In the genomic region with DNA sequence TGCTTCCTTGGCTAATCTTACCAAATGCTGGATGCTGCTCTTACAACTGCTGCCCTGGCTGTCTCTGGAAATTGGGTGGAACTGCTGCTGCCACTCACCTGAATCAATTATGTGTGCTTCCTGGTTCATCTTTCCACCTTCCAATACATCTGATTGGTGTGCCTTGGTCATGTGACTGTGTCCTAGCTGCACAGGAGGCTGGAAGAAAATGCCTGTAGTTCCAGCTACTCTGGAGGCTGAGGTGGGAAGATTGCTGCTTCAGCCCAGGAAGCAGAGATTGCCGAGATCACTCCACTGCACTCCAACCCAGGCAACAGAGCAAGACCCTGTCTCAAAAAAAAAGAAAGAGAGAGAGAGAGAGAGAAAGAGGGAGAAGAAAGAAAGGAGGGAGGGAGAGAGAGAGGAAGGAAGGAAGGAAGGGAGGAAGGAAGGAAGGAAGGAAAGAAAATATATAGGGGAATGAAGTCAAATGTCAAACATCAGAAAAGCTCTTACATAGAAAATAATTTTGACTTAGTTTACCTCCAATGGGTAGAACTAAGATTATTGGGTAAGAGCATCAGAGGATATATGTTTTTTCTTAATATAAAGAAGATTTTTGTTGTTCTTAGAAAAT, we compare ENCODE assay signal across 13 cellular contexts. TPM values are rescaled to one million over a fixed set of nuclear protein-coding genes. Genes with fewer than 3 reads are reported as not detected.
A peak's percentile ranks its signal among the peaks of the same experiment; 100 is the strongest.
DNase-seq lines count a peak whose midpoint lies in the region; ATAC-seq and TF ChIP-seq lines count a peak whose summit lies in the region.
"Had no signal": no experiment of that assay in that cellular context is flagged by ENCODE, and none has a peak within 500 bp of the region (broad histone marks: within the 10 kb centered on the region; RNA-seq: fewer than 3 reads in every experiment).

No MANE protein-coding gene starts in this region.

- H3K27ac ChIP-seq in Karpas-422 (ENCODE audit: low read length): no peak overlapping the region
- H3K27ac ChIP-seq in effector memory CD4-positive, alpha-beta T cell (ENCODE audit: insufficient read depth, low read length, poor library complexity, severe bottlenecking): peak overlapping the region; percentile 11
- H3K27ac ChIP-seq in RWPE1: no peak overlapping the region
- H3K27ac ChIP-seq in breast epithelium: no peak overlapping the region
- H3K27ac ChIP-seq: cardiac muscle cell, HL-60, left lung had no signal

- H3K4me3 Mint-ChIP-seq in activated T-cell treated with anti-CD3 and anti-CD28 coated beads, Interleukin-2, amount 50 U/mL, for 24 hours: no peak overlapping the region
- H3K4me3 Mint-ChIP-seq in stimulated activated effector memory CD8-positive, alpha-beta T cell treated with anti-CD3 and anti-CD28 coated beads, Interleukin-12 subunit alpha, Interleukin-12 subunit beta, amount 100 ng/mL, for 72 hours: no peak overlapping the region

- no peak overlapping the region for H3K4me2 ChIP-seq in Karpas-422 (ENCODE audit: low read depth, low read length, poor library complexity, severe bottlenecking)

- TF ChIP-seq CTCF in RWPE1 (conservative IDR thresholded peaks at IDR 0.05; ENCODE audit: low read depth) (no peak), breast epithelium (IDR thresholded peaks at IDR 0.05) (no peak)

- H3K4me1 Mint-ChIP-seq in activated T-cell treated with anti-CD3 and anti-CD28 coated beads, Interleukin-2, amount 50 U/mL, for 24 hours (ENCODE audit: low read depth): peaks cover 25% of the 10 kb centered on the region
- peaks cover 16% of the 10 kb centered on the region for H3K4me1 Mint-ChIP-seq in stimulated activated effector memory CD8-positive, alpha-beta T cell treated with anti-CD3 and anti-CD28 coated beads, Interleukin-12 subunit alpha, Interleukin-12 subunit beta, amount 100 ng/mL, for 72 hours

- H2AFZ ChIP-seq in Karpas-422 (ENCODE audit: low read length): no peak overlapping the region

- no peaks in the 10 kb centered on the region for H3K79me2 ChIP-seq in Karpas-422 (ENCODE audit: low read length)

- H3K9me2 ChIP-seq in Karpas-422 (replicated peaks; ENCODE audit: insufficient read depth, low read length): no peaks in the 10 kb centered on the region

- no peak for ATAC-seq in stimulated activated effector memory CD8-positive, alpha-beta T cell treated with anti-CD3 and anti-CD28 coated beads, Interleukin-12 subunit alpha, Interleukin-12 subunit beta, amount 100 ng/mL, for 72 hours
- ATAC-seq in GM18505 (IDR thresholded peaks at IDR 0.05; ENCODE audit: unreplicated experiment): no peak

- H3K4me1 ChIP-seq in Karpas-422 (ENCODE audit: low read length) (peaks cover 8% of the 10 kb centered on the region), breast epithelium (no peaks in the 10 kb centered on the region)
- H3K4me1 ChIP-seq in effector memory CD4-positive, alpha-beta T cell (ENCODE audit: control insufficient read depth, insufficient read depth, low read length, poor library complexity, severe bottlenecking): peaks cover 11% of the 10 kb centered on the region
- H3K4me1 ChIP-seq: left lung had no signal

- POLR2A ChIA-PET in RWPE1 (lab: Yijun Ruan, JAX; ENCODE audit: low non-redundant PET): no interaction called here

- DNase-seq in activated T-cell treated with anti-CD3 and anti-CD28 coated beads, Interleukin-2, amount 50 U/mL, for 24 hours: no peak
- DNase-seq in activated T-cell treated with anti-CD3 and anti-CD28 coated beads for 4 hours: no peak
- peak; percentile 43 for DNase-seq in Karpas-422
- no peak for DNase-seq in effector memory CD4-positive, alpha-beta T cell
- DNase-seq in stimulated activated effector memory CD8-positive, alpha-beta T cell treated with anti-CD3 and anti-CD28 coated beads, Interleukin-12 subunit alpha, Interleukin-12 subunit beta, amount 100 ng/mL, for 72 hours (ENCODE audit: low spot score in 2 of 2): no peak
- DNase-seq in RWPE1 (ENCODE audit: low spot score): no peak
- DNase-seq in breast epithelium (ENCODE audit: low spot score in 2 of 2): no peak
- DNase-seq: NCI-H524 treated with DMSO at 0.1 percent for 48 hours had no signal

- intact Hi-C loops in breast epithelium (cut with DNase I; ENCODE audit: low total_unique reads): no loop called here

- H3K9me3 Mint-ChIP-seq in activated T-cell treated with anti-CD3 and anti-CD28 coated beads, Interleukin-2, amount 50 U/mL, for 24 hours: no peaks in the 10 kb centered on the region
- H3K9me3 Mint-ChIP-seq in stimulated activated effector memory CD8-positive, alpha-beta T cell treated with anti-CD3 and anti-CD28 coated beads, Interleukin-12 subunit alpha, Interleukin-12 subunit beta, amount 100 ng/mL, for 72 hours: no peaks in the 10 kb centered on the region

- H3K27me3 ChIP-seq in Karpas-422 (ENCODE audit: low read length): no peaks in the 10 kb centered on the region
- H3K27me3 ChIP-seq in effector memory CD4-positive, alpha-beta T cell (replicated peaks; ENCODE audit: control insufficient read depth, insufficient read depth, low read length, poor library complexity, severe bottlenecking): no peaks in the 10 kb centered on the region
- no peaks in the 10 kb centered on the region for H3K27me3 ChIP-seq in breast epithelium
- H3K27me3 ChIP-seq: cardiac muscle cell, left lung, spleen had no signal

- CTCF ChIA-PET in RWPE1 (lab: Yijun Ruan, JAX): interaction anchor here (0.6 to 1.4 kb wide), 7 partner anchors 10 to 508 kb away, joined by 3 to 18 read pairs (median 6); partner anchors contain the start of genes DEF6 and PPARD

- peak overlapping the region; percentile 70 for H3K27ac Mint-ChIP-seq in activated T-cell treated with anti-CD3 and anti-CD28 coated beads, Interleukin-2, amount 50 U/mL, for 24 hours
- H3K27ac Mint-ChIP-seq in stimulated activated effector memory CD8-positive, alpha-beta T cell treated with anti-CD3 and anti-CD28 coated beads, Interleukin-12 subunit alpha, Interleukin-12 subunit beta, amount 100 ng/mL, for 72 hours: peak overlapping the region; percentile 92

- H3K9ac ChIP-seq in Karpas-422 (ENCODE audit: low read length): no peak overlapping the region

- H3K9me3 ChIP-seq in Karpas-422 (ENCODE audit: low read length): no peaks in the 10 kb centered on the region
- no peaks in the 10 kb centered on the region for H3K9me3 ChIP-seq in effector memory CD4-positive, alpha-beta T cell (ENCODE audit: control insufficient read depth, low read length)
- H3K9me3 ChIP-seq in breast epithelium: no peaks in the 10 kb centered on the region
- H3K9me3 ChIP-seq: left lung, spleen had no signal

- TF ChIP-seq POLR2A in GM18505 (IDR thresholded peaks at IDR 0.05; ENCODE audit: borderline replicate concordance, extremely low read depth, insufficient read depth, insufficient read length): no peak
- TF ChIP-seq POLR2A in breast epithelium (IDR thresholded peaks at IDR 0.05): no peak

- peaks cover 23% of the 10 kb centered on the region for H3K36me3 Mint-ChIP-seq in activated T-cell treated with anti-CD3 and anti-CD28 coated beads, Interleukin-2, amount 50 U/mL, for 24 hours (ENCODE audit: low read depth)
- H3K36me3 Mint-ChIP-seq in stimulated activated effector memory CD8-positive, alpha-beta T cell treated with anti-CD3 and anti-CD28 coated beads, Interleukin-12 subunit alpha, Interleukin-12 subunit beta, amount 100 ng/mL, for 72 hours: peaks cover 36% of the 10 kb centered on the region

- no peak overlapping the region for H3K4me3 ChIP-seq in Karpas-422 (ENCODE audit: low read length)
- no peak overlapping the region for H3K4me3 ChIP-seq in effector memory CD4-positive, alpha-beta T cell (ENCODE audit: insufficient read depth, low read depth, low read length, poor library complexity, severe bottlenecking)
- H3K4me3 ChIP-seq in breast epithelium: no peak overlapping the region
- H3K4me3 ChIP-seq: cardiac muscle cell, left lung, spleen had no signal

- H3K27me3 Mint-ChIP-seq in activated T-cell treated with anti-CD3 and anti-CD28 coated beads, Interleukin-2, amount 50 U/mL, for 24 hours: no peaks in the 10 kb centered on the region

- peaks cover 3% of the 10 kb centered on the region; the same call in 1 of the 2 replicates for H3K36me3 ChIP-seq in Karpas-422 (ENCODE audit: insufficient read depth, low read length)
- H3K36me3 ChIP-seq in effector memory CD4-positive, alpha-beta T cell (ENCODE audit: control insufficient read depth, insufficient read depth, low read length): peaks cover 15% of the 10 kb centered on the region
- no peaks in the 10 kb centered on the region for H3K36me3 ChIP-seq in breast epithelium
- H3K36me3 ChIP-seq: cardiac muscle cell had no signal

- no peaks in the 10 kb centered on the region for H4K20me1 ChIP-seq in Karpas-422 (ENCODE audit: insufficient read depth, low read depth, low read length)

RNA-seq across cellular contexts. Expression of gene PPARD, which starts 14.1 kb away (rescaled TPM):
- 2.5 and 3.2 TPM in 2 replicates for total RNA-seq in Karpas-422 (2014; rRNA removed; shearing (Covaris generic); ENCODE audit: low replicate concordance)
- 10 to 100 TPM in 2 of 3 donors, 1 to 10 TPM in 1; 7.2 to 11.1 (median 10.7) TPM for total RNA-seq in breast epithelium

RNA-seq across cellular contexts. Expression of gene DEF6, which starts 30.6 kb away (rescaled TPM):
- 31.3 and 69.9 TPM in 2 replicates for total RNA-seq in Karpas-422 (2014; rRNA removed; shearing (Covaris generic); ENCODE audit: low replicate concordance)
- 10 to 100 TPM in 2 of 3 donors, 1 to 10 TPM in 1; 4.8 to 14.2 (median 14.1) TPM for total RNA-seq in breast epithelium
